ENCODE assay signal across 19 cellular contexts in genomic region chr19:17063412-17063811, GRCh38.
"Had no signal": no experiment of that assay in that cellular context is flagged by ENCODE, and none has a peak within 500 bp of the region (broad histone marks: within the 10 kb centered on the region; RNA-seq: fewer than 3 reads in every experiment).

No MANE protein-coding gene starts in this region.

- H3K27ac ChIP-seq: colonic mucosa, gastrocnemius medialis, heart right ventricle, psoas muscle, right lobe of liver, stomach, thoracic aorta had no signal

- H3K4me1 ChIP-seq: gastrocnemius medialis, psoas muscle had no signal

- H3K9me3 ChIP-seq: colonic mucosa, gastrocnemius medialis, right lobe of liver, thoracic aorta had no signal

- H3K36me3 ChIP-seq: colonic mucosa had no signal

- H3K27me3 ChIP-seq: colonic mucosa, gastrocnemius medialis, heart right ventricle, right lobe of liver, stomach had no signal

- DNase-seq: colonic mucosa; dermis blood vessel endothelial cell; gastrocnemius medialis; heart right ventricle; hypothalamus; kidney glomerular epithelial cell; mesendoderm; naive B cell; psoas muscle; retina; right lobe of liver; stimulated activated CD4-positive, alpha-beta T cell treated with anti-CD3 and anti-CD28 coated beads, Interleukin-2, amount 100 ng/mL, for 24 hours; stimulated activated CD4-positive, alpha-beta T cell treated with anti-CD3 and anti-CD28 coated beads, Interleukin-4, amount 100 ng/mL, for 4 hours; stimulated activated naive B cell treated with anti-CD40 and anti-IgM and Interleukin-4, amounts not matched to agents 10 μg/mL and 1 μg/mL and 100 μg/mL, for 72 hours; stomach; substantia nigra had no signal

- ATAC-seq: gastrocnemius medialis; heart right ventricle; psoas muscle; right lobe of liver; stimulated activated naive B cell treated with anti-CD40 and anti-IgM and Interleukin-4, amounts not matched to agents 10 μg/mL and 1 μg/mL and 100 μg/mL, for 72 hours had no signal

- H3K4me3 Mint-ChIP-seq: naive B cell; nephron; stimulated activated naive B cell treated with anti-CD40 and anti-IgM and Interleukin-4, amounts not matched to agents 10 μg/mL and 1 μg/mL and 100 μg/mL, for 72 hours; type B pancreatic cell had no signal

- H3K27ac Mint-ChIP-seq: nephron; stimulated activated naive B cell treated with anti-CD40 and anti-IgM and Interleukin-4, amounts not matched to agents 10 μg/mL and 1 μg/mL and 100 μg/mL, for 72 hours; type B pancreatic cell had no signal

- H3K27me3 Mint-ChIP-seq: naive B cell; stimulated activated naive B cell treated with anti-CD40 and anti-IgM and Interleukin-4, amounts not matched to agents 10 μg/mL and 1 μg/mL and 100 μg/mL, for 72 hours; type B pancreatic cell had no signal

- H3K9me3 Mint-ChIP-seq: nephron, type B pancreatic cell had no signal

- H3K4me3 ChIP-seq: colonic mucosa, gastrocnemius medialis, heart right ventricle, psoas muscle, right lobe of liver, stomach, thoracic aorta had no signal
